ENCODE assay signal across 22 cellular contexts in genomic region chr15:74252291-74253080, GRCh38. TPM values are rescaled to one million over a fixed set of nuclear protein-coding genes. Genes with fewer than 3 reads are reported as not detected.
DNase-seq lines count a peak whose midpoint lies in the region; TF ChIP-seq lines count a peak whose summit lies in the region.
"Had no signal": no experiment of that assay in that cellular context is flagged by ENCODE, and none has a peak within 500 bp of the region (broad histone marks: within the 10 kb centered on the region; RNA-seq: fewer than 3 reads in every experiment).

No MANE protein-coding gene starts in this region.

- H3K36me3 ChIP-seq in ACC112 (ENCODE audit: insufficient read depth, low read length) (no peaks in the 10 kb centered on the region), GM23248 (ENCODE audit: low read depth) (no peaks in the 10 kb centered on the region), endodermal cell (ENCODE audit: control insufficient read depth, insufficient read depth, low read length) (no peaks in the 10 kb centered on the region), MM.1S (replicated peaks; ENCODE audit: insufficient read depth, low read length) (no peaks in the 10 kb centered on the region), tibial nerve (no peaks in the 10 kb centered on the region)
- H3K36me3 ChIP-seq: esophagus squamous epithelium, right lobe of liver had no signal

- H3F3A ChIP-seq in GM23248 (ENCODE audit: insufficient read depth) (0 out of 2 replicates have a peak, but pooled peaks cover 9% of the 10 kb centered on the region), MM.1S (ENCODE audit: insufficient read depth, low read length) (no peaks in the 10 kb centered on the region)

- 0 out of 2 replicates have a peak overlapping the region, but pooled peaks have one; percentile 21 for H3K4me3 ChIP-seq in ACC112 (ENCODE audit: low read depth, low read length)
- H3K4me3 ChIP-seq in GM23248 = no peak overlapping the region
- H3K4me3 ChIP-seq in astrocyte of the spinal cord (ENCODE audit: low read depth, low read length) = no peak overlapping the region
- no peak overlapping the region for H3K4me3 ChIP-seq in endodermal cell (ENCODE audit: low read length)
- H3K4me3 ChIP-seq in MM.1S (ENCODE audit: low read length) = no peak overlapping the region
- no peak overlapping the region for H3K4me3 ChIP-seq in tibial nerve
- H3K4me3 ChIP-seq: esophagus squamous epithelium, right lobe of liver had no signal

- no peaks in the 10 kb centered on the region for H4K20me1 ChIP-seq in GM23248 (ENCODE audit: insufficient read depth)
- no peaks in the 10 kb centered on the region for H4K20me1 ChIP-seq in MM.1S (ENCODE audit: insufficient read depth, low read length)

- H3K36me3 Mint-ChIP-seq in endodermal cell (ENCODE audit: low read depth) = no peaks in the 10 kb centered on the region
- H3K36me3 Mint-ChIP-seq: CD8-positive, alpha-beta memory T cell had no signal

- H3K9me3 Mint-ChIP-seq in endodermal cell = no peaks in the 10 kb centered on the region
- H3K9me3 Mint-ChIP-seq: activated naive CD4-positive, alpha-beta T cell treated with anti-CD3 and anti-CD28 coated beads for 36 hours; CD8-positive, alpha-beta memory T cell; neural crest cell; stimulated activated naive CD8-positive, alpha-beta T cell treated with anti-CD3 and anti-CD28 coated beads, Interleukin-15, amount 100 ng/mL, for 72 hours had no signal

- H3K4me1 ChIP-seq in ACC112 (ENCODE audit: control insufficient read depth, insufficient read depth, low read length, unreplicated experiment) (peaks cover 26% of the 10 kb centered on the region), GM23248 (ENCODE audit: insufficient read depth) (peaks cover 22% of the 10 kb centered on the region), endodermal cell (ENCODE audit: control insufficient read depth, insufficient read depth, low read length) (no peaks in the 10 kb centered on the region), MM.1S (ENCODE audit: low read length) (no peaks in the 10 kb centered on the region), tibial nerve (no peaks in the 10 kb centered on the region)

- H3K4me1 Mint-ChIP-seq in endodermal cell = no peaks in the 10 kb centered on the region
- H3K4me1 Mint-ChIP-seq: CD8-positive, alpha-beta memory T cell; stimulated activated naive CD8-positive, alpha-beta T cell treated with anti-CD3 and anti-CD28 coated beads, Interleukin-15, amount 100 ng/mL, for 72 hours had no signal

- TF ChIP-seq CTCF in astrocyte of the spinal cord (IDR thresholded peaks at IDR 0.05; ENCODE audit: low read depth, low read length) (no peak), endodermal cell (conservative IDR thresholded peaks at IDR 0.05) (no peak), MM.1S (IDR thresholded peaks at IDR 0.05; ENCODE audit: low read length) (no peak), tibial nerve (IDR thresholded peaks at IDR 0.05) (no peak)

- no peak overlapping the region for H3K27ac Mint-ChIP-seq in endodermal cell
- H3K27ac Mint-ChIP-seq: activated naive CD4-positive, alpha-beta T cell treated with anti-CD3 and anti-CD28 coated beads for 36 hours; CD8-positive, alpha-beta memory T cell; stimulated activated naive CD8-positive, alpha-beta T cell treated with anti-CD3 and anti-CD28 coated beads, Interleukin-15, amount 100 ng/mL, for 72 hours had no signal

- peaks cover 6% of the 10 kb centered on the region; the same call in 1 of the 2 replicates for H3K27me3 ChIP-seq in ACC112 (ENCODE audit: insufficient read depth, low read length)
- H3K27me3 ChIP-seq in GM23248 (replicated peaks; ENCODE audit: insufficient read depth) = no peaks in the 10 kb centered on the region
- H3K27me3 ChIP-seq in endodermal cell (ENCODE audit: control insufficient read depth, insufficient read depth, low read length, poor library complexity, severe bottlenecking) = no peaks in the 10 kb centered on the region
- peaks cover 83% of the 10 kb centered on the region for H3K27me3 ChIP-seq in MM.1S (replicated peaks; ENCODE audit: insufficient read depth, low read length)
- H3K27me3 ChIP-seq in tibial nerve = no peaks in the 10 kb centered on the region
- H3K27me3 ChIP-seq: right lobe of liver had no signal

- peak overlapping the region; percentile 31 for H3K27ac ChIP-seq in ACC112 (ENCODE audit: low read depth, low read length)
- H3K27ac ChIP-seq in GM23248 = peak overlapping the region; percentile 49
- no peak overlapping the region for H3K27ac ChIP-seq in endodermal cell (ENCODE audit: low read depth, low read length)
- no peak overlapping the region for H3K27ac ChIP-seq in MM.1S (ENCODE audit: low read length)
- no peak overlapping the region for H3K27ac ChIP-seq in tibial nerve
- H3K27ac ChIP-seq: esophagus squamous epithelium, right lobe of liver had no signal

- in situ Hi-C loops in GM23248 (cut with MboI) (no loop called here), astrocyte of the spinal cord (cut with HindIII; ENCODE audit: low sequenced_read_pairs) (no loop called here)

- no peaks in the 10 kb centered on the region for H3K9me2 ChIP-seq in GM23248 (ENCODE audit: insufficient read depth)
- no peaks in the 10 kb centered on the region for H3K9me2 ChIP-seq in MM.1S (replicated peaks; ENCODE audit: insufficient read depth, low read length)

- peaks cover 3% of the 10 kb centered on the region for H3K27me3 Mint-ChIP-seq in endodermal cell (ENCODE audit: insufficient read depth)

- no peak overlapping the region for H3K4me3 Mint-ChIP-seq in endodermal cell
- H3K4me3 Mint-ChIP-seq: activated naive CD4-positive, alpha-beta T cell treated with anti-CD3 and anti-CD28 coated beads for 36 hours; CD8-positive, alpha-beta memory T cell; stimulated activated naive CD8-positive, alpha-beta T cell treated with anti-CD3 and anti-CD28 coated beads, Interleukin-15, amount 100 ng/mL, for 72 hours had no signal

- H3K4me2 ChIP-seq in GM23248 (ENCODE audit: unreplicated experiment) (peak overlapping the region; percentile 26), MM.1S (ENCODE audit: low read depth, low read length) (no peak overlapping the region)

- H3K9me3 ChIP-seq in GM23248 (ENCODE audit: low read depth) (no peaks in the 10 kb centered on the region), endodermal cell (ENCODE audit: control insufficient read depth, low read length) (no peaks in the 10 kb centered on the region), MM.1S (replicated peaks; ENCODE audit: insufficient read depth, low read length) (no peaks in the 10 kb centered on the region), tibial nerve (no peaks in the 10 kb centered on the region)
- H3K9me3 ChIP-seq: esophagus squamous epithelium, right lobe of liver had no signal

- DNase-seq in GM23248 = peak; percentile 85
- DNase-seq in astrocyte of the spinal cord (ENCODE audit: low read depth, low spot score) = peak; percentile 37
- peak; percentile 30 for DNase-seq in myocyte (ENCODE audit: low read depth)
- no peak for DNase-seq in SW 1271 (lab: John Stamatoyannopoulos, UW)
- DNase-seq in endodermal cell = no peak
- no peak for DNase-seq in MM.1S
- DNase-seq in tibial nerve (ENCODE audit: low spot score in 2 of 2) = no peak
- DNase-seq: activated CD4-positive, alpha-beta T cell treated with anti-CD3 and anti-CD28 coated beads, Interleukin-2, amount 50 U/mL, for 4 hours; activated naive CD4-positive, alpha-beta T cell treated with anti-CD3 and anti-CD28 coated beads for 36 hours; activated T-cell treated with anti-CD3 and anti-CD28 coated beads for 4 hours; CD8-positive, alpha-beta memory T cell; esophagus squamous epithelium; hippocampal formation; kidney; NCI-H1930; NCI-H524 treated with DMSO at 0.1 percent for 48 hours; OCI-M1; right lobe of liver; stimulated activated naive CD8-positive, alpha-beta T cell treated with anti-CD3 and anti-CD28 coated beads, Interleukin-15, amount 100 ng/mL, for 72 hours had no signal

- peak overlapping the region; percentile 32 for H3K9ac ChIP-seq in GM23248
- no peak overlapping the region for H3K9ac ChIP-seq in endodermal cell (ENCODE audit: extremely low read depth, low read length, poor library complexity, severe bottlenecking)
- no peak overlapping the region for H3K9ac ChIP-seq in MM.1S (ENCODE audit: low read length)

- no peak for TF ChIP-seq POLR2A in tibial nerve (IDR thresholded peaks at IDR 0.05)

- no peak for TF ChIP-seq EP300 in tibial nerve (IDR thresholded peaks at IDR 0.05)

- H3K79me2 ChIP-seq in ACC112 (ENCODE audit: control insufficient read depth, insufficient read depth, low read length, unreplicated experiment) (no peaks in the 10 kb centered on the region), GM23248 (ENCODE audit: insufficient read depth) (no peaks in the 10 kb centered on the region), MM.1S (ENCODE audit: low read length) (no peaks in the 10 kb centered on the region)

- H2AFZ ChIP-seq in ACC112 (ENCODE audit: low read length, unreplicated experiment) (no peak overlapping the region), GM23248 (no peak overlapping the region), MM.1S (ENCODE audit: low read length) (no peak overlapping the region)

- 25% methylated on average over 7 of the region's 7 CpGs for WGBS in GM23248 (ENCODE audit: low coverage in 1 of 2, low lambda C conversion rate in 2 of 2, missing lambda C conversion rate in 2 of 2), 2 experiments
- 91 to 94% methylated on average over 6 to 7 of the region's 7 CpGs for WGBS in endodermal cell (ENCODE audit: insufficient coverage in 1 of 2, insufficient read length in 1 of 2), 2 experiments
- WGBS in tibial nerve, 2 donors = 69 to 74% methylated on average over 7 of the region's 7 CpGs

RNA-seq across cellular contexts. Expression of gene CCDC33, which starts 16.4 kb away (rescaled TPM):
- total RNA-seq in GM23248 (2014; rRNA removed; shearing (Covaris generic)) = not detected in 2 replicates
- not detected in 2 replicates for polyA plus RNA-seq in GM23248 (2016; fragmentation: Nextera tagmentation; extraction: Ambion mirVana)
- total RNA-seq in myocyte = not detected in 2 replicates
- polyA plus RNA-seq in myocyte (2012) = 0.10 TPM
- 1 to 10 TPM; 2.8 to 3.5 TPM for total RNA-seq in endodermal cell
- polyA plus RNA-seq in endodermal cell (2013, experiment 1 of 2) = 4.3 TPM
- 2.9 TPM for polyA plus RNA-seq in endodermal cell (2013, experiment 2 of 2)
- not detected for total RNA-seq in tibial nerve
- total RNA-seq: activated naive CD4-positive, alpha-beta T cell treated with anti-CD3 and anti-CD28 coated beads for 36 hours; CD8-positive, alpha-beta memory T cell; esophagus squamous epithelium; mesenteric fat pad; right lobe of liver had no signal
- polyA plus RNA-seq: CD8-positive, alpha-beta memory T cell had no signal

RNA-seq across cellular contexts. Expression of gene STRA6, which starts 49.9 kb away (rescaled TPM):
- total RNA-seq in GM23248 (2014; rRNA removed; shearing (Covaris generic)) = not detected in 2 replicates
- polyA plus RNA-seq in GM23248 (2016; fragmentation: Nextera tagmentation; extraction: Ambion mirVana) = 0.22 TPM in 1 of 2 replicates, not detected in the other
- total RNA-seq in myocyte = not detected in 2 replicates
- 0.61 TPM for polyA plus RNA-seq in myocyte (2012)
- total RNA-seq in endodermal cell = 10 to 100 TPM; 18.2 to 26.2 TPM
- polyA plus RNA-seq in endodermal cell (2013, experiment 1 of 2) = 25.5 TPM
- 24.2 TPM for polyA plus RNA-seq in endodermal cell (2013, experiment 2 of 2)
- 1 to 10 TPM in 1 of 4 donors, under 1 TPM in 1, not detected in 2; 0.39 to 1.9 TPM for total RNA-seq in tibial nerve
- total RNA-seq: activated naive CD4-positive, alpha-beta T cell treated with anti-CD3 and anti-CD28 coated beads for 36 hours; CD8-positive, alpha-beta memory T cell; mesenteric fat pad had no signal
- polyA plus RNA-seq: CD8-positive, alpha-beta memory T cell had no signal

Comparison
In these comparisons a context has a peak if more than half of its experiments do, and no peak if none do; other contexts are left out.
1. H3K27ac ChIP-seq: peak in ACC112 (single experiment) and GM23248 (single experiment); none in endodermal cell (single experiment), MM.1S (single experiment) and tibial nerve (0 of 4).
2. DNase-seq: peak in GM23248 (single experiment), astrocyte of the spinal cord (single experiment) and myocyte (single experiment); none in SW 1271 (0 of 2), endodermal cell (single experiment), MM.1S (single experiment) and tibial nerve (0 of 2).
3. RNA of gene STRA6, which starts 49.9 kb away (total RNA-seq): 18.2 to 26.2 TPM in endodermal cell; 0.39 to 1.9 TPM in tibial nerve, not detected in myocyte and not detected in GM23248; every median in the first group is over 4 times any median in the second.